Comparison of ENCODE assay signal across 9 cellular contexts in the genomic region with DNA sequence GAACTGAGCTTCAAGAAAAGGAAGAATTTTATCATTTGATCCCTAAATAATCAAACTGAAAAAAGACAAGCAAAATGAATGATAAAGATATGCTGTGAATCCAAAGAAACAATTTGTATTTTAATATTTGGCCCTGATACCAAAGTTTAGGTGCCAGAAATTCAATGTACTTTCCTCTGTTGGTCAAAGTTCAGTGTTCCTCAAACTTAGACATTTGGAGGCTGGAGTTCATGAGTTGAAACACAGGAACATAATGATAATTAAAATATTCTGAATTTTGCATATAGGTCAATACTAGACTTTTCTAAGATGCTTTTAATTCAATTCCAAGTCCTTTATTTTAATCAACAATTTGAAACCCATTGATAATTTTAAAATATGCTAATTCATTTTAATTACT.
"Had no signal": no experiment of that assay in that cellular context is flagged by ENCODE, and none has a peak within 500 bp of the region (broad histone marks: within the 10 kb centered on the region; RNA-seq: fewer than 3 reads in every experiment).

No MANE protein-coding gene starts in this region.

- ATAC-seq: HCT116, K562 had no signal

- H3K4me3 ChIP-seq: GM23248, HAP-1, K562 had no signal

- H3K4me1 ChIP-seq: HAP-1 had no signal

- H2AFZ ChIP-seq: GM23248 had no signal

- DNase-seq: GM23248, GOT3, H7, HFFc6, IMR-90 had no signal

- H3K27ac Mint-ChIP-seq: HFFc6 had no signal

- H3K9ac ChIP-seq: GM23248 had no signal

- H3K4me3 Mint-ChIP-seq: HFFc6 had no signal

- H3K27ac ChIP-seq: GM23248, HL-60 had no signal

- H3K36me3 ChIP-seq: HAP-1 had no signal

- FAIRE-seq: K562 had no signal

- H3K9me3 ChIP-seq: HAP-1 had no signal
